In the genomic region with DNA sequence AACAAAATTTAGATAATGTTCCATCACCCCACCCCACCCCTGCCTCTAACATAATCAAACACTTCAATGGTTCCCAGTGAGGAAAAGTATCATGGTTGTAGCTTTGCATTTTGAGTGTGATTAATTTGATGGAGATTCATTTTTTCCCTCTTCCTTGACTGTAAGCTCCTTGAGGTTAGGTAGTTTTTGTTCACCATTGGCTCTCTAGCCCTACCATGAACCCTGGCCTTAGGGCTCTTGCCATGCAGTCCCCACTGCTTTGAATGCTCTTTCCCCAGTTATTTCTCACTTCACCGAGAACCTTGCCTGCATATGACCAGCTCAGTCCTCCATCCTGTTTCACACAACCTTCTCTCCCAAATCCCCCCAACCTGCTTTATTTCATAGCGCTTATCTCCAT, we compare ENCODE assay signal across 23 cellular contexts. TPM values are rescaled to one million over a fixed set of nuclear protein-coding genes. Genes with fewer than 3 reads are reported as not detected.
DNase-seq lines count a peak whose midpoint lies in the region; ATAC-seq and TF ChIP-seq lines count a peak whose summit lies in the region.
"Had no signal": no experiment of that assay in that cellular context is flagged by ENCODE, and none has a peak within 500 bp of the region (broad histone marks: within the 10 kb centered on the region; RNA-seq: fewer than 3 reads in every experiment).

No MANE protein-coding gene starts in this region.

- peak overlapping the region; percentile 1 for H3K27ac Mint-ChIP-seq in T-helper 1 cell treated with Interleukin-12 subunit alpha and Interleukin-12 subunit beta and Interleukin-4 antibody, amounts not matched to agents 30 μg/mL and 1 μg/mL, for 36 hours
- H3K27ac Mint-ChIP-seq in IgD-negative memory B cell (peak overlapping the region in 2 of 3 donors; percentile 47 to 73), glutamatergic neuron (ENCODE audit: unreplicated experiment) (no peak overlapping the region), mesothelial cell of epicardium (no peak overlapping the region)
- peak overlapping the region; percentile 30 for H3K27ac Mint-ChIP-seq in central memory CD8-positive, alpha-beta T cell (ENCODE audit: low read depth)

- no peaks in the 10 kb centered on the region for H3K9me3 ChIP-seq in skeletal muscle tissue (ENCODE audit: control insufficient read depth in 3 of 3, low read length in 3 of 3)
- H3K9me3 ChIP-seq: HAP-1, heart left ventricle, pancreas had no signal

- no peak overlapping the region for H3K9ac ChIP-seq in skeletal muscle tissue (ENCODE audit: low read depth in 1 of 3, low read length in 3 of 3)
- no peak overlapping the region for H3K9ac ChIP-seq in mesendoderm (ENCODE audit: low read length)

- TF ChIP-seq CTCF in glutamatergic neuron (IDR thresholded peaks at IDR 0.05; ENCODE audit: partially characterized antibody, unreplicated experiment) (no peak), mesothelial cell of epicardium (IDR thresholded peaks at IDR 0.05; ENCODE audit: unreplicated experiment) (no peak)

- H3K56ac ChIP-seq in mesendoderm (ENCODE audit: low read length): no peak overlapping the region

- H3K27me3 ChIP-seq in skeletal muscle tissue (ENCODE audit: control insufficient read depth in 3 of 3, insufficient read depth in 3 of 3, low read length in 3 of 3) (no peaks in the 10 kb centered on the region), mesendoderm (ENCODE audit: insufficient read depth, low read length, poor library complexity) (peaks cover 13% of the 10 kb centered on the region)
- H3K27me3 ChIP-seq: heart left ventricle, pancreas had no signal

- no peak overlapping the region for H2BK120ac ChIP-seq in mesendoderm (ENCODE audit: low read depth, low read length)

- H3K4me3 Mint-ChIP-seq in T-helper 1 cell treated with Interleukin-12 subunit alpha and Interleukin-12 subunit beta and Interleukin-4 antibody, amounts not matched to agents 30 μg/mL and 1 μg/mL, for 36 hours: no peak overlapping the region
- H3K4me3 Mint-ChIP-seq in IgD-negative memory B cell: peak overlapping the region in 1 of 4 donors; percentile 31
- H3K4me3 Mint-ChIP-seq in central memory CD8-positive, alpha-beta T cell: no peak overlapping the region
- no peak overlapping the region for H3K4me3 Mint-ChIP-seq in glutamatergic neuron (ENCODE audit: unreplicated experiment)
- H3K4me3 Mint-ChIP-seq in mesothelial cell of epicardium: no peak overlapping the region

- H3K4ac ChIP-seq in mesendoderm (ENCODE audit: low read depth, low read length): no peak overlapping the region

- H4K8ac ChIP-seq in mesendoderm (ENCODE audit: low read depth, low read length): no peak overlapping the region

- H3K27me3 Mint-ChIP-seq in T-helper 1 cell treated with Interleukin-12 subunit alpha and Interleukin-12 subunit beta and Interleukin-4 antibody, amounts not matched to agents 30 μg/mL and 1 μg/mL, for 36 hours (ENCODE audit: low read depth): no peaks in the 10 kb centered on the region
- H3K27me3 Mint-ChIP-seq in IgD-negative memory B cell: no peaks in the 10 kb centered on the region
- no peaks in the 10 kb centered on the region for H3K27me3 Mint-ChIP-seq in central memory CD8-positive, alpha-beta T cell
- H3K27me3 Mint-ChIP-seq in glutamatergic neuron (ENCODE audit: unreplicated experiment): peaks cover 4% of the 10 kb centered on the region
- no peaks in the 10 kb centered on the region for H3K27me3 Mint-ChIP-seq in mesothelial cell of epicardium (ENCODE audit: low read depth)

- H3K4me3 ChIP-seq in skeletal muscle tissue (ENCODE audit: low read length in 3 of 3) (no peak overlapping the region), mesendoderm (ENCODE audit: low read length) (no peak overlapping the region)
- H3K4me3 ChIP-seq: GM12878, HAP-1, heart left ventricle, pancreas had no signal

- peaks cover 19 to 32% (median 26%) of the 10 kb centered on the region in 3 donors for H3K4me1 ChIP-seq in skeletal muscle tissue (ENCODE audit: control insufficient read depth in 3 of 3, insufficient read depth in 3 of 3, low read length in 3 of 3)
- H3K4me1 ChIP-seq in mesendoderm (ENCODE audit: control insufficient read depth, low read depth, low read length): no peaks in the 10 kb centered on the region

- H3K4me1 Mint-ChIP-seq in T-helper 1 cell treated with Interleukin-12 subunit alpha and Interleukin-12 subunit beta and Interleukin-4 antibody, amounts not matched to agents 30 μg/mL and 1 μg/mL, for 36 hours (ENCODE audit: low read depth): peaks cover 68% of the 10 kb centered on the region
- H3K4me1 Mint-ChIP-seq in IgD-negative memory B cell: peaks cover 35 to 49% (median 41%) of the 10 kb centered on the region in 3 donors
- H3K4me1 Mint-ChIP-seq in central memory CD8-positive, alpha-beta T cell: peaks cover 81% of the 10 kb centered on the region
- H3K4me1 Mint-ChIP-seq in glutamatergic neuron (ENCODE audit: low read depth, unreplicated experiment): no peaks in the 10 kb centered on the region
- H3K4me1 Mint-ChIP-seq in mesothelial cell of epicardium: peaks cover 35% of the 10 kb centered on the region

- no peak overlapping the region for H2BK15ac ChIP-seq in mesendoderm (replicated peaks; ENCODE audit: low read depth)

- H4K5ac ChIP-seq in mesendoderm (ENCODE audit: low read length): no peak overlapping the region

- no peak overlapping the region for H3K18ac ChIP-seq in mesendoderm (ENCODE audit: low read length)

- peaks cover 33% of the 10 kb centered on the region for H3K36me3 Mint-ChIP-seq in T-helper 1 cell treated with Interleukin-12 subunit alpha and Interleukin-12 subunit beta and Interleukin-4 antibody, amounts not matched to agents 30 μg/mL and 1 μg/mL, for 36 hours (ENCODE audit: low read depth)
- peaks cover 2% of the 10 kb centered on the region for H3K36me3 Mint-ChIP-seq in IgD-negative memory B cell
- peaks cover 20% of the 10 kb centered on the region for H3K36me3 Mint-ChIP-seq in central memory CD8-positive, alpha-beta T cell (ENCODE audit: insufficient read depth)
- no peaks in the 10 kb centered on the region for H3K36me3 Mint-ChIP-seq in glutamatergic neuron (ENCODE audit: unreplicated experiment)
- H3K36me3 Mint-ChIP-seq in mesothelial cell of epicardium: no peaks in the 10 kb centered on the region

- H2AK5ac ChIP-seq in mesendoderm (ENCODE audit: low read length): no peak overlapping the region

- H3K36me3 ChIP-seq in skeletal muscle tissue (ENCODE audit: control insufficient read depth in 3 of 3, insufficient read depth in 3 of 3, low read length in 3 of 3) (peaks cover 0 to 5% (median 0%) of the 10 kb centered on the region in 3 donors), mesendoderm (ENCODE audit: control insufficient read depth, insufficient read depth, low read length) (no peaks in the 10 kb centered on the region)
- H3K36me3 ChIP-seq: HAP-1, heart left ventricle, pancreas had no signal

- no peaks in the 10 kb centered on the region for H3K79me1 ChIP-seq in mesendoderm (ENCODE audit: low read length)

- ATAC-seq in central memory CD8-positive, alpha-beta T cell (replicated peaks; ENCODE audit: extremely low read depth, poor library complexity, severe bottlenecking): no peak
- ATAC-seq: GM12878, heart left ventricle, pancreas, Right ventricle myocardium inferior had no signal

- no peak overlapping the region for H3K23ac ChIP-seq in mesendoderm (ENCODE audit: low read length)

- H3K27ac ChIP-seq in skeletal muscle tissue (ENCODE audit: low read depth, low read length) (peak overlapping the region; percentile 23), mesendoderm (ENCODE audit: low read depth, low read length) (no peak overlapping the region)
- H3K27ac ChIP-seq: 22Rv1, pancreas had no signal

- H3K9me3 Mint-ChIP-seq in T-helper 1 cell treated with Interleukin-12 subunit alpha and Interleukin-12 subunit beta and Interleukin-4 antibody, amounts not matched to agents 30 μg/mL and 1 μg/mL, for 36 hours: no peaks in the 10 kb centered on the region
- H3K9me3 Mint-ChIP-seq in IgD-negative memory B cell: peaks cover 0 to 2% (median 0%) of the 10 kb centered on the region in 3 donors
- H3K9me3 Mint-ChIP-seq in central memory CD8-positive, alpha-beta T cell: no peaks in the 10 kb centered on the region
- H3K9me3 Mint-ChIP-seq in glutamatergic neuron (ENCODE audit: unreplicated experiment): peaks cover 4% of the 10 kb centered on the region
- H3K9me3 Mint-ChIP-seq in mesothelial cell of epicardium: no peaks in the 10 kb centered on the region

- DNase-seq in T-helper 1 cell (no peak), mesendoderm (no peak), glutamatergic neuron (no peak), mesothelial cell of epicardium (ENCODE audit: low spot score in 2 of 2, unreplicated experiment in 2 of 2) (no peak)
- DNase-seq in central memory CD8-positive, alpha-beta T cell (ENCODE audit: low spot score in 2 of 2): no peak
- DNase-seq: activated CD4-positive, CD25-positive, alpha-beta regulatory T cell; activated CD8-positive, alpha-beta memory T cell treated with anti-CD3 and anti-CD28 coated beads, Interleukin-2, amount 50 U/mL, for 4 hours; caudate nucleus; DMS 273 treated with DMSO at 0.1 percent for 48 hours; effector CD4-positive, alpha-beta T cell; GDM1; heart left ventricle; MM.1S; NCI-H187; pancreas; SW 1271 had no signal

- no peak overlapping the region for H3K4me2 ChIP-seq in mesendoderm (ENCODE audit: low read length)

- WGBS in mesendoderm (ENCODE audit: extremely low coverage, insufficient coverage, low lambda C conversion rate): 100% methylated on average over 1 of the region's 2 CpGs

- no peaks in the 10 kb centered on the region for H3K79me2 ChIP-seq in mesendoderm (ENCODE audit: control insufficient read depth, insufficient read depth, low read length)

- no peak overlapping the region for H2BK5ac ChIP-seq in mesendoderm (ENCODE audit: low read length)

RNA-seq across cellular contexts. Expression of a gene that starts 5.0 kb away (rescaled TPM):
- polyA plus RNA-seq in IgD-negative memory B cell: 200 TPM
- 76.7 TPM for total RNA-seq in skeletal muscle tissue
- 4.1 TPM for polyA plus RNA-seq in mesendoderm (2013, experiment 1 of 2)
- 4.2 TPM for polyA plus RNA-seq in mesendoderm (2013, experiment 2 of 2)
- 36.6 TPM for total RNA-seq in glutamatergic neuron (ENCODE audit: unreplicated experiment)
- total RNA-seq in mesothelial cell of epicardium: 67.8 to 74.8 TPM (median 72.9 TPM) in 3 replicates

Comparison
In these comparisons a context has a peak if more than half of its experiments do, and no peak if none do; other contexts are left out.
1. H3K27ac Mint-ChIP-seq: peak in T-helper 1 cell treated with Interleukin-12 subunit alpha and Interleukin-12 subunit beta and Interleukin-4 antibody, amounts not matched to agents 30 μg/mL and 1 μg/mL, for 36 hours (single experiment), IgD-negative memory B cell (2 of 3) and central memory CD8-positive, alpha-beta T cell (single experiment); none in glutamatergic neuron (single experiment) and mesothelial cell of epicardium (single experiment).